ENCODE assay signal across 23 cellular contexts in the genomic region with DNA sequence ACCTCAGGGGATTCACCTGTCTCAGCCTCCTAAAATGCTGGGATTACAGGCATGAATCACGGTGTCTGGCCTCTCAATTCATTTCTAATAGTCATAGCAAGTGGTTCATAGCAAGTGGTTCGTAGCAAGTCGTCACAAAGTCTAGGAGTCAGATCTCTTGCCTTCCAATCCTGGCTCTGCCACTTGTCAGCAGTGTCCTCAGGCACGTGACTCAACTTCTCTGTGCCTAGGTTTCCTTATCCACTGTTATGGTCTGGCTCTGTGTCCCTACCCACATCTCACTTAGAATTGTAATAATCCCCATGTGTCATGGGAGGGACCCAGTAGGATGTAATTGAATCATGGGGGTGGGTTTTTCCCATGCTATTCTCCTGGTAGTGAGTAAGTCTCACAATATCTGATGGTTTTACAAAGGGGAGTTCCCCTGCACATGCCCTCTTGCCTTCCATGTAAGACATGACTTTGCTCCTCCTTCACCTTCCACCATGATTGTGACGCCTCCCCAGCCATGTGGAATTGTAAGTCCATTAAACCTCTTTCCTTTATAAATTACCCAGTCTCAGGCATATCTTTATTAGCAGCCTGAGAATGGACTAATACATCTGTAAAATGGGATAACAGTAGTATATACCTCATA. TPM values are rescaled to one million over a fixed set of nuclear protein-coding genes. Genes with fewer than 3 reads are reported as not detected.
DNase-seq lines count a peak whose midpoint lies in the region; ATAC-seq and TF ChIP-seq lines count a peak whose summit lies in the region.
"Had no signal": no experiment of that assay in that cellular context is flagged by ENCODE, and none has a peak within 500 bp of the region (broad histone marks: within the 10 kb centered on the region; RNA-seq: fewer than 3 reads in every experiment).

No MANE protein-coding gene starts in this region.

- peaks cover 62% of the 10 kb centered on the region for H3K36me3 Mint-ChIP-seq in MCF 10A (ENCODE audit: insufficient read depth, unreplicated experiment)
- H3K36me3 Mint-ChIP-seq in chondrocyte (ENCODE audit: low read depth): peaks cover 29% of the 10 kb centered on the region

- H3K4me2 ChIP-seq in mammary epithelial cell (ENCODE audit: insufficient read depth, low read depth, low read length) (no peak overlapping the region), trophoblast cell (ENCODE audit: low read length) (no peak overlapping the region)
- H3K4me2 ChIP-seq: KMS-11 had no signal

- peaks cover 11% of the 10 kb centered on the region for H3K36me3 ChIP-seq in mammary epithelial cell (ENCODE audit: insufficient read depth, low read length)
- H3K36me3 ChIP-seq in trophoblast cell (ENCODE audit: control insufficient read depth in 1 of 2, insufficient read depth in 2 of 2, low read length in 2 of 2): peaks cover 16 to 24% of the 10 kb centered on the region in 2 experiments
- peaks cover 17% of the 10 kb centered on the region for H3K36me3 ChIP-seq in effector memory CD4-positive, alpha-beta T cell (ENCODE audit: control insufficient read depth, insufficient read depth, low read length)
- peaks cover 73% of the 10 kb centered on the region for H3K36me3 ChIP-seq in upper lobe of right lung
- peaks cover 47% of the 10 kb centered on the region for H3K36me3 ChIP-seq in right atrium auricular region

- H3K4me1 Mint-ChIP-seq in MCF 10A (ENCODE audit: insufficient read depth, unreplicated experiment) (peaks cover 8% of the 10 kb centered on the region), chondrocyte (ENCODE audit: low read depth) (peaks cover 11% of the 10 kb centered on the region)
- H3K4me1 Mint-ChIP-seq: activated naive CD4-positive, alpha-beta T cell treated with anti-CD3 and anti-CD28 coated beads, Interleukin-2, amount 10 ng/mL, durations not matched to agents 7 days and 5 days had no signal

- H3K4me3 Mint-ChIP-seq in MCF 10A (ENCODE audit: unreplicated experiment) (no peak overlapping the region), chondrocyte (ENCODE audit: unreplicated experiment) (no peak overlapping the region)
- H3K4me3 Mint-ChIP-seq: activated naive CD4-positive, alpha-beta T cell treated with anti-CD3 and anti-CD28 coated beads, Interleukin-2, amount 10 ng/mL, durations not matched to agents 7 days and 5 days had no signal

- H3K4me3 ChIP-seq in mammary epithelial cell (replicated peaks in 1 of 3; ENCODE audit: insufficient read depth in 1 of 3, low read depth in 2 of 3, low read length in 3 of 3) (no peak overlapping the region), trophoblast cell (ENCODE audit: low read depth, low read length) (no peak overlapping the region), upper lobe of right lung (no peak overlapping the region), right atrium auricular region (no peak overlapping the region)
- H3K4me3 ChIP-seq in effector memory CD4-positive, alpha-beta T cell (ENCODE audit: insufficient read depth, low read depth, low read length, poor library complexity, severe bottlenecking): no peak overlapping the region
- H3K4me3 ChIP-seq: BLaER1 treated with 17β-estradiol and CSF1 and Interleukin-3, amounts not matched to agents 10 nM and 100 nM; HAP-1 had no signal

- 100% methylated on average over 5 of the region's 5 CpGs for WGBS in mammary epithelial cell (ENCODE audit: low coverage, missing lambda C conversion rate)
- no CpG with 5 or more reads among the region's 5 CpGs for WGBS in trophoblast cell (ENCODE audit: extremely low coverage, insufficient coverage, insufficient read length)

- CTCF ChIA-PET in mammary epithelial cell (lab: Charles Lee; ENCODE audit: low non-redundant PET): no interaction called here
- CTCF ChIA-PET in MCF 10A (lab: Yijun Ruan, JAX): no interaction called here
- CTCF ChIA-PET in RWPE1 (lab: Yijun Ruan, JAX): no interaction called here

- H4K8ac ChIP-seq in trophoblast cell (ENCODE audit: low read depth, low read length): no peak overlapping the region

- no peak overlapping the region for H3K18ac ChIP-seq in trophoblast cell (ENCODE audit: low read length)

- no peaks in the 10 kb centered on the region for H3K9me3 Mint-ChIP-seq in MCF 10A (ENCODE audit: unreplicated experiment)
- H3K9me3 Mint-ChIP-seq in chondrocyte (ENCODE audit: low read depth): no peaks in the 10 kb centered on the region
- H3K9me3 Mint-ChIP-seq: activated naive CD4-positive, alpha-beta T cell treated with anti-CD3 and anti-CD28 coated beads, Interleukin-2, amount 10 ng/mL, durations not matched to agents 7 days and 5 days had no signal

- H3K79me1 ChIP-seq in trophoblast cell (ENCODE audit: low read length): no peaks in the 10 kb centered on the region

- no peak overlapping the region for H3K27ac Mint-ChIP-seq in MCF 10A (ENCODE audit: low read depth, unreplicated experiment)
- peak overlapping the region; percentile 32 for H3K27ac Mint-ChIP-seq in chondrocyte (ENCODE audit: unreplicated experiment)
- H3K27ac Mint-ChIP-seq: activated naive CD4-positive, alpha-beta T cell treated with anti-CD3 and anti-CD28 coated beads, Interleukin-2, amount 10 ng/mL, durations not matched to agents 7 days and 5 days had no signal

- no peak for TF ChIP-seq CTCF in mammary epithelial cell (conservative IDR thresholded peaks at IDR 0.05 in 1 of 2, IDR thresholded peaks at IDR 0.05 in 1 of 2; ENCODE audit: extremely low read depth in 1 of 2, insufficient read depth in 1 of 2, low read depth in 1 of 2, low read length in 2 of 2)
- TF ChIP-seq CTCF in MCF 10A (IDR thresholded peaks at IDR 0.05; ENCODE audit: unreplicated experiment): no peak
- TF ChIP-seq CTCF in RWPE1 (conservative IDR thresholded peaks at IDR 0.05; ENCODE audit: low read depth): no peak
- no peak for TF ChIP-seq CTCF in chondrocyte (IDR thresholded peaks at IDR 0.05)
- no peak for TF ChIP-seq CTCF in upper lobe of right lung (IDR thresholded peaks at IDR 0.05)
- no peak for TF ChIP-seq CTCF in right atrium auricular region (IDR thresholded peaks at IDR 0.05)

- no peak overlapping the region for H3K4ac ChIP-seq in trophoblast cell (ENCODE audit: low read depth, low read length)

- no peak overlapping the region for H2AFZ ChIP-seq in mammary epithelial cell (ENCODE audit: low read depth, low read length)
- H2AFZ ChIP-seq in trophoblast cell (ENCODE audit: insufficient read depth, low read length, poor library complexity): no peak overlapping the region

- no peak for ATAC-seq in upper lobe of right lung
- ATAC-seq: left colon, right cardiac atrium had no signal

- H3K9ac ChIP-seq in mammary epithelial cell (ENCODE audit: insufficient read depth, low read length): no peak overlapping the region
- no peak overlapping the region for H3K9ac ChIP-seq in trophoblast cell (ENCODE audit: low read length)
- H3K9ac ChIP-seq: BLaER1 treated with 17β-estradiol and CSF1 and Interleukin-3, amounts not matched to agents 10 nM and 100 nM; KMS-11 had no signal

- intact Hi-C loops in mammary epithelial cell (cut with micrococcal nuclease) (no loop called here), MCF 10A (cut with micrococcal nuclease) (no loop called here), upper lobe of right lung (cut with DNase I) (no loop called here)

- H3K23ac ChIP-seq in trophoblast cell (ENCODE audit: low read length): no peak overlapping the region

- in situ Hi-C loops in mammary epithelial cell (cut with MboI; ENCODE audit: low sequenced_read_pairs in 2 of 2): no loop called here

- H2BK12ac ChIP-seq in trophoblast cell (ENCODE audit: low read length): no peak overlapping the region

- BruUV-seq in mammary epithelial cell (replicated peaks; lab: Mats Ljungman, UMichigan) (no TSS peak), MCF 10A (replicated peaks; lab: Mats Ljungman, UMichigan) (no TSS peak)

- H3K27ac ChIP-seq in mammary epithelial cell (ENCODE audit: insufficient read depth, low read depth, low read length) (no peak overlapping the region), RWPE1 (peak overlapping the region; percentile 74), trophoblast cell (ENCODE audit: low read depth, low read length) (no peak overlapping the region), upper lobe of right lung (no peak overlapping the region), right atrium auricular region (no peak overlapping the region)
- no peak overlapping the region for H3K27ac ChIP-seq in effector memory CD4-positive, alpha-beta T cell (ENCODE audit: insufficient read depth, low read length, poor library complexity, severe bottlenecking)
- H3K27ac ChIP-seq: BLaER1 treated with 17β-estradiol and CSF1 and Interleukin-3, amounts not matched to agents 10 nM and 100 nM; KMS-11 had no signal

- H3K9me3 ChIP-seq in mammary epithelial cell (replicated peaks; ENCODE audit: insufficient read depth, low read length) (no peaks in the 10 kb centered on the region), trophoblast cell (ENCODE audit: insufficient read depth, low read depth, low read length) (peaks cover 1% of the 10 kb centered on the region), upper lobe of right lung (no peaks in the 10 kb centered on the region), right atrium auricular region (no peaks in the 10 kb centered on the region)
- no peaks in the 10 kb centered on the region for H3K9me3 ChIP-seq in effector memory CD4-positive, alpha-beta T cell (ENCODE audit: control insufficient read depth, low read length)
- H3K9me3 ChIP-seq: HAP-1 had no signal

- H2BK5ac ChIP-seq in trophoblast cell (ENCODE audit: low read depth, low read length, poor library complexity): no peak overlapping the region

- POLR2A ChIA-PET in MCF 10A (lab: Yijun Ruan, JAX): interaction anchor here (0.7 kb wide), 1 partner anchor 435 kb away, joined by 3 read pairs; no protein-coding TSS in a partner anchor
- POLR2A ChIA-PET in RWPE1 (lab: Yijun Ruan, JAX; ENCODE audit: low non-redundant PET): no interaction called here

- no peak overlapping the region for H2AK5ac ChIP-seq in trophoblast cell (ENCODE audit: low read length)

- no peak overlapping the region for H4K12ac ChIP-seq in trophoblast cell (ENCODE audit: low read depth, low read length)

- H3K14ac ChIP-seq in trophoblast cell (ENCODE audit: low read length): no peak overlapping the region

- H3K27me3 ChIP-seq in mammary epithelial cell (ENCODE audit: insufficient read depth, low read length) (no peaks in the 10 kb centered on the region), trophoblast cell (ENCODE audit: insufficient read depth, low read length) (no peaks in the 10 kb centered on the region), upper lobe of right lung (no peaks in the 10 kb centered on the region), right atrium auricular region (no peaks in the 10 kb centered on the region)
- no peaks in the 10 kb centered on the region for H3K27me3 ChIP-seq in effector memory CD4-positive, alpha-beta T cell (replicated peaks; ENCODE audit: control insufficient read depth, insufficient read depth, low read length, poor library complexity, severe bottlenecking)
- H3K27me3 ChIP-seq: BLaER1 treated with 17β-estradiol and CSF1 and Interleukin-3, amounts not matched to agents 10 nM and 100 nM had no signal

- H4K91ac ChIP-seq in trophoblast cell (ENCODE audit: low read depth, low read length): no peak overlapping the region

- H3K79me2 ChIP-seq in mammary epithelial cell (ENCODE audit: insufficient read depth, low read length) (peaks cover 2% of the 10 kb centered on the region), trophoblast cell (ENCODE audit: control insufficient read depth, insufficient read depth, low read length, poor library complexity) (no peaks in the 10 kb centered on the region)

- H3K27me3 Mint-ChIP-seq in MCF 10A (ENCODE audit: insufficient read depth, unreplicated experiment) (no peaks in the 10 kb centered on the region), chondrocyte (ENCODE audit: low read depth) (no peaks in the 10 kb centered on the region)
- H3K27me3 Mint-ChIP-seq: activated naive CD4-positive, alpha-beta T cell treated with anti-CD3 and anti-CD28 coated beads, Interleukin-2, amount 10 ng/mL, durations not matched to agents 7 days and 5 days had no signal

- peak; percentile 48 for DNase-seq in mammary epithelial cell
- no peak for DNase-seq in MCF 10A (ENCODE audit: unreplicated experiment)
- no peak for DNase-seq in RWPE1 (ENCODE audit: low spot score)
- DNase-seq in chondrocyte (ENCODE audit: low spot score): no peak
- peak; percentile 36 to 50 for DNase-seq in trophoblast cell
- DNase-seq in effector memory CD4-positive, alpha-beta T cell: no peak
- DNase-seq in upper lobe of right lung: no peak
- DNase-seq in right atrium auricular region (ENCODE audit: low spot score): no peak
- DNase-seq: activated naive CD4-positive, alpha-beta T cell treated with anti-CD3 and anti-CD28 coated beads, Interleukin-2, amount 10 ng/mL, durations not matched to agents 7 days and 5 days; COR-L47; DMS53; hypothalamus; left colon; mesendoderm; NCI-H2029 treated with DMSO at 0.1 percent for 48 hours; NCI-H526; OCI-M1; right cardiac atrium; stimulated activated CD4-positive, alpha-beta T cell treated with anti-CD3 and anti-CD28 coated beads, Interleukin-4, amount 100 ng/mL, for 4 hours; T-helper 1 cell had no signal

- no peaks in the 10 kb centered on the region for H4K20me1 ChIP-seq in mammary epithelial cell (ENCODE audit: insufficient read depth, low read length)

- dilution Hi-C loops in mammary epithelial cell (cut with HindIII; ENCODE audit: low sequenced_read_pairs): no loop called here

- H2BK120ac ChIP-seq in trophoblast cell (ENCODE audit: insufficient read depth, low read length, poor library complexity): no peak overlapping the region

- peaks cover 17% of the 10 kb centered on the region for H3K4me1 ChIP-seq in mammary epithelial cell (ENCODE audit: insufficient read depth, low read length)
- H3K4me1 ChIP-seq in trophoblast cell (ENCODE audit: control insufficient read depth in 1 of 2, insufficient read depth in 2 of 2, low read length in 2 of 2): peaks cover 0 to 2% of the 10 kb centered on the region in 2 experiments
- H3K4me1 ChIP-seq in effector memory CD4-positive, alpha-beta T cell (ENCODE audit: control insufficient read depth, insufficient read depth, low read length, poor library complexity, severe bottlenecking): no peaks in the 10 kb centered on the region
- no peaks in the 10 kb centered on the region for H3K4me1 ChIP-seq in upper lobe of right lung
- H3K4me1 ChIP-seq in right atrium auricular region: no peaks in the 10 kb centered on the region

RNA-seq across cellular contexts. Expression of gene AP1S3, which starts 51.9 kb away (rescaled TPM):
- total RNA-seq in mammary epithelial cell (10 to 100 TPM; 32.0 to 41.1 TPM), MCF 10A (2022) (56.9 and 57.7 TPM in 2 replicates), chondrocyte (5.2 to 6.4 TPM (median 5.5 TPM) in 3 replicates), upper lobe of right lung (16.8 TPM), right atrium auricular region (1 to 10 TPM; 2.2 to 3.5 TPM)
- polyA plus RNA-seq in mammary epithelial cell: 26.0 TPM
- 20.5 TPM for polyA minus RNA-seq in mammary epithelial cell
- 3.3 and 4.1 TPM in 2 replicates for polyA plus RNA-seq in trophoblast cell (2013)

RNA-seq across cellular contexts. Expression of gene WDFY1, which starts 55.9 kb away (rescaled TPM):
- 10 to 100 TPM; 55.6 to 96.0 TPM for total RNA-seq in mammary epithelial cell
- polyA plus RNA-seq in mammary epithelial cell: 42.8 TPM
- 69.1 TPM for polyA minus RNA-seq in mammary epithelial cell
- 36.9 and 41.8 TPM in 2 replicates for total RNA-seq in MCF 10A (2022)
- total RNA-seq in chondrocyte: 52.3 to 68.0 TPM (median 61.3 TPM) in 3 replicates
- 27.3 and 28.3 TPM in 2 replicates for polyA plus RNA-seq in trophoblast cell (2013)
- 50.1 TPM for total RNA-seq in upper lobe of right lung
- total RNA-seq in right atrium auricular region: 10 to 100 TPM; 13.8 to 16.8 TPM

Comparison
In these comparisons a context has a peak if more than half of its experiments do, and no peak if none do; other contexts are left out.
1. DNase-seq: peak in mammary epithelial cell (single experiment) and trophoblast cell (2 of 2); none in MCF 10A (single experiment), RWPE1 (single experiment), chondrocyte (single experiment), effector memory CD4-positive, alpha-beta T cell (0 of 3), upper lobe of right lung (single experiment) and right atrium auricular region (single experiment).